ENCODE assay signal across 10 cellular contexts in the genomic region with DNA sequence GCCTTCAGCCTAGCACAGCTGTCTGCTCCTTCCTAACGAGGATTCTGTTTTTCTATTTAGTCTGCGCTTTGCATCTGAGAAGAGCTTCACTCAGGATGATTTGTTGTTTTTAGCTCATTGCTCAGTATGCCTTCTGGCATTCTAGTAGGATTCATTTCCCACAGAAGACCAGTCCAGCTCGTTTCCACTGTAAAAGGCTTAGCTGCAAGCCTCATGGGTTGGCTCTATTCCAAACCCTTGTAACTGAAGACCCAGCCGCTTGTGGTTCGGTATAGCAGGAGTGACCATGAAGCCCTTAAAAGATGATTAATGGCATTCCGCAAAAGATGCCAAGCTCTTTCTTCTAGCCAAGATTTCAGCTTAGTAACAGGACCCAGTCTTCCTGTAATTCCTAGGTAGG. TPM values are rescaled to one million over a fixed set of nuclear protein-coding genes. Genes with fewer than 3 reads are reported as not detected.
DNase-seq lines count a peak whose midpoint lies in the region; ATAC-seq and TF ChIP-seq lines count a peak whose summit lies in the region.
"Had no signal": no experiment of that assay in that cellular context is flagged by ENCODE, and none has a peak within 500 bp of the region (broad histone marks: within the 10 kb centered on the region; RNA-seq: fewer than 3 reads in every experiment).

No MANE protein-coding gene starts in this region.

- H3K4me1 Mint-ChIP-seq in activated CD8-positive, alpha-beta memory T cell treated with anti-CD3 and anti-CD28 coated beads, Interleukin-2, amount 10 ng/mL, durations not matched to agents 7 days and 5 days, result no peaks in the 10 kb centered on the region

- H3K9me3 Mint-ChIP-seq in activated CD8-positive, alpha-beta memory T cell treated with anti-CD3 and anti-CD28 coated beads, Interleukin-2, amount 10 ng/mL, durations not matched to agents 7 days and 5 days (ENCODE audit: low read depth), result no peaks in the 10 kb centered on the region

- H3K36me3 Mint-ChIP-seq in activated CD8-positive, alpha-beta memory T cell treated with anti-CD3 and anti-CD28 coated beads, Interleukin-2, amount 10 ng/mL, durations not matched to agents 7 days and 5 days, result no peaks in the 10 kb centered on the region

- H3K27me3 Mint-ChIP-seq in activated CD8-positive, alpha-beta memory T cell treated with anti-CD3 and anti-CD28 coated beads, Interleukin-2, amount 10 ng/mL, durations not matched to agents 7 days and 5 days, result peaks cover 2% of the 10 kb centered on the region

- peak; percentile 73 for ATAC-seq in left lung
- ATAC-seq in activated CD8-positive, alpha-beta memory T cell treated with anti-CD3 and anti-CD28 coated beads, Interleukin-2, amount 10 ng/mL, durations not matched to agents 7 days and 5 days, result no peak

- peaks cover 18 to 19% of the 10 kb centered on the region in 2 donors for H3K4me1 ChIP-seq in left lung

- no peak overlapping the region for H3K27ac Mint-ChIP-seq in activated CD8-positive, alpha-beta memory T cell treated with anti-CD3 and anti-CD28 coated beads, Interleukin-2, amount 10 ng/mL, durations not matched to agents 7 days and 5 days

- H3K36me3 ChIP-seq in left lung, result no peaks in the 10 kb centered on the region

- peak overlapping the region; percentile 47 to 55 for H3K27ac ChIP-seq in left lung

- intact Hi-C loops in left lung (cut with DNase I), result no loop called here

- H3K27me3 ChIP-seq in left lung, result no peaks in the 10 kb centered on the region

- TF ChIP-seq CTCF in astrocyte of the spinal cord (IDR thresholded peaks at IDR 0.05; ENCODE audit: low read depth, low read length), result no peak
- no peak for TF ChIP-seq CTCF in left lung (IDR thresholded peaks at IDR 0.05)

- DNase-seq in DMS 273 (lab: John Stamatoyannopoulos, UW; ENCODE audit: unreplicated experiment), result peak; percentile 93
- peak; percentile 93 for DNase-seq in NCI-H2029 treated with DMSO at 0.1 percent for 48 hours (lab: John Stamatoyannopoulos, UW)
- DNase-seq in astrocyte of the spinal cord (ENCODE audit: low read depth, low spot score), result peak; percentile 99
- DNase-seq in left lung, result no peak
- DNase-seq in effector CD8-positive, alpha-beta T cell (lab: John Stamatoyannopoulos, UW), result no peak
- DNase-seq in activated gamma-delta T cell (lab: John Stamatoyannopoulos, UW), result no peak
- DNase-seq in MV-4-11 (lab: John Stamatoyannopoulos, UW), result no peak
- DNase-seq in activated CD8-positive, alpha-beta memory T cell treated with anti-CD3 and anti-CD28 coated beads, Interleukin-2, amount 10 ng/mL, durations not matched to agents 7 days and 5 days, result no peak

- H3K4me3 ChIP-seq in astrocyte of the spinal cord (ENCODE audit: low read depth, low read length), result no peak overlapping the region
- H3K4me3 ChIP-seq in left lung, result no peak overlapping the region

- no peak overlapping the region for H3K4me3 Mint-ChIP-seq in activated CD8-positive, alpha-beta memory T cell treated with anti-CD3 and anti-CD28 coated beads, Interleukin-2, amount 10 ng/mL, durations not matched to agents 7 days and 5 days

- H3K9me3 ChIP-seq in left lung, result no peaks in the 10 kb centered on the region

- in situ Hi-C loops in astrocyte of the spinal cord (cut with HindIII; ENCODE audit: low sequenced_read_pairs), result no loop called here

- CTCF ChIA-PET in activated CD8-positive, alpha-beta memory T cell treated with anti-CD3 and anti-CD28 coated beads, Interleukin-2, amount 10 ng/mL, durations not matched to agents 7 days and 5 days (lab: Charles Lee), result no interaction called here

RNA-seq across cellular contexts. Expression of a gene that starts 7.2 kb away (rescaled TPM):
- total RNA-seq in left lung, result 10 to 100 TPM; 29.6 to 30.0 TPM
- total RNA-seq in activated CD8-positive, alpha-beta memory T cell treated with anti-CD3 and anti-CD28 coated beads, Interleukin-2, amount 10 ng/mL, durations not matched to agents 7 days and 5 days, result not detected
- total RNA-seq: frontal cortex, NCI-H460 had no signal

Comparison
In these comparisons a context has a peak if more than half of its experiments do, and no peak if none do; other contexts are left out.
1. DNase-seq: peak in DMS 273 (single experiment), NCI-H2029 treated with DMSO at 0.1 percent for 48 hours (single experiment) and astrocyte of the spinal cord (single experiment); none in left lung (0 of 2), effector CD8-positive, alpha-beta T cell (single experiment), activated gamma-delta T cell (single experiment), MV-4-11 (single experiment) and activated CD8-positive, alpha-beta memory T cell treated with anti-CD3 and anti-CD28 coated beads, Interleukin-2, amount 10 ng/mL, durations not matched to agents 7 days and 5 days (single experiment).
2. RNA of a gene that starts 7.2 kb away (total RNA-seq): 29.6 to 30.0 TPM in left lung; not detected in activated CD8-positive, alpha-beta memory T cell treated with anti-CD3 and anti-CD28 coated beads, Interleukin-2, amount 10 ng/mL, durations not matched to agents 7 days and 5 days; every median in the first group is over 10 times any median in the second.